Comparison of ENCODE assay signal across 8 cellular contexts in genomic region chr6:44265843-44266233, GRCh38. TPM values are rescaled to one million over a fixed set of nuclear protein-coding genes. Genes with fewer than 3 reads are reported as not detected.
DNase-seq lines count a peak whose midpoint lies in the region; ATAC-seq, FAIRE-seq and TF ChIP-seq lines count a peak whose summit lies in the region.

No MANE protein-coding gene starts in this region.

- FAIRE-seq in astrocyte (lab: Jason Lieb, UNC) = no peak

- no peaks in the 10 kb centered on the region for H3K36me3 ChIP-seq in astrocyte (ENCODE audit: insufficient read depth, low read length)

- no peak overlapping the region for H3K9ac ChIP-seq in astrocyte (ENCODE audit: low read length)

- no peak for TF ChIP-seq CTCF in astrocyte (IDR thresholded peaks at IDR 0.05; ENCODE audit: insufficient read depth, low read depth, low read length)

- peak overlapping the region; percentile 67 for H3K27ac Mint-ChIP-seq in stimulated activated naive CD8-positive, alpha-beta T cell treated with anti-CD3 and anti-CD28 coated beads, Interleukin-15, Interleukin-2, amounts not matched to agents 100 ng/mL and 50 ng/mL, for 24 hours
- H3K27ac Mint-ChIP-seq in astrocyte (ENCODE audit: unreplicated experiment) = peak overlapping the region; percentile 50
- H3K27ac Mint-ChIP-seq in natural killer cell treated with Interleukin-12 subunit alpha and Interleukin-12 subunit beta and Interleukin-15 and Interleukin-18, amount 100 ng/mL, for 72 hours = peak overlapping the region; percentile 89 to 95

- ATAC-seq in stimulated activated naive CD8-positive, alpha-beta T cell treated with anti-CD3 and anti-CD28 coated beads, Interleukin-15, Interleukin-2, amounts not matched to agents 100 U/mL and 50 U/mL, for 24 hours = no peak
- no peak for ATAC-seq in natural killer cell treated with Interleukin-12 subunit alpha and Interleukin-12 subunit beta and Interleukin-15 and Interleukin-18, amount 100 ng/mL, for 72 hours
- ATAC-seq in HG03521 (IDR thresholded peaks at IDR 0.05; ENCODE audit: unreplicated experiment) = no peak

- H3K4me2 ChIP-seq in astrocyte (ENCODE audit: low read length) = peak overlapping the region; percentile 93

- peaks cover 21% of the 10 kb centered on the region for H3K27me3 ChIP-seq in astrocyte (ENCODE audit: insufficient read depth, low read length)

- peaks cover 20% of the 10 kb centered on the region for H3K4me1 ChIP-seq in astrocyte (ENCODE audit: insufficient read depth, low read length)

- H3K79me2 ChIP-seq in astrocyte (ENCODE audit: insufficient read depth, low read length) = peaks cover 15% of the 10 kb centered on the region

- H3K9me3 Mint-ChIP-seq in stimulated activated naive CD8-positive, alpha-beta T cell treated with anti-CD3 and anti-CD28 coated beads, Interleukin-15, Interleukin-2, amounts not matched to agents 100 ng/mL and 50 ng/mL, for 24 hours = no peaks in the 10 kb centered on the region
- H3K9me3 Mint-ChIP-seq in astrocyte (ENCODE audit: unreplicated experiment) = no peaks in the 10 kb centered on the region
- no peaks in the 10 kb centered on the region for H3K9me3 Mint-ChIP-seq in natural killer cell treated with Interleukin-12 subunit alpha and Interleukin-12 subunit beta and Interleukin-15 and Interleukin-18, amount 100 ng/mL, for 72 hours

- peaks cover 11% of the 10 kb centered on the region for H3K36me3 Mint-ChIP-seq in stimulated activated naive CD8-positive, alpha-beta T cell treated with anti-CD3 and anti-CD28 coated beads, Interleukin-15, Interleukin-2, amounts not matched to agents 100 ng/mL and 50 ng/mL, for 24 hours (ENCODE audit: low read depth)
- no peaks in the 10 kb centered on the region for H3K36me3 Mint-ChIP-seq in astrocyte (ENCODE audit: low read depth, unreplicated experiment)
- H3K36me3 Mint-ChIP-seq in natural killer cell treated with Interleukin-12 subunit alpha and Interleukin-12 subunit beta and Interleukin-15 and Interleukin-18, amount 100 ng/mL, for 72 hours = peaks cover 6% of the 10 kb centered on the region

- H3K9me3 ChIP-seq in astrocyte (ENCODE audit: insufficient read depth, low read depth, low read length) = no peaks in the 10 kb centered on the region

- H3K4me1 Mint-ChIP-seq in stimulated activated naive CD8-positive, alpha-beta T cell treated with anti-CD3 and anti-CD28 coated beads, Interleukin-15, Interleukin-2, amounts not matched to agents 100 ng/mL and 50 ng/mL, for 24 hours (ENCODE audit: low read depth) = peaks cover 59% of the 10 kb centered on the region
- H3K4me1 Mint-ChIP-seq in astrocyte (ENCODE audit: low read depth, unreplicated experiment) = peaks cover 23% of the 10 kb centered on the region
- peaks cover 49 to 50% of the 10 kb centered on the region in 2 donors for H3K4me1 Mint-ChIP-seq in natural killer cell treated with Interleukin-12 subunit alpha and Interleukin-12 subunit beta and Interleukin-15 and Interleukin-18, amount 100 ng/mL, for 72 hours (ENCODE audit: low read depth in 2 of 2)

- H3K4me3 ChIP-seq in astrocyte (ENCODE audit: insufficient read depth, low read depth, low read length) = no peak overlapping the region

- peak overlapping the region; percentile 93 for H3K4me3 Mint-ChIP-seq in stimulated activated naive CD8-positive, alpha-beta T cell treated with anti-CD3 and anti-CD28 coated beads, Interleukin-15, Interleukin-2, amounts not matched to agents 100 ng/mL and 50 ng/mL, for 24 hours
- peak overlapping the region; percentile 78 for H3K4me3 Mint-ChIP-seq in astrocyte (ENCODE audit: unreplicated experiment)
- peak overlapping the region; percentile 97 for H3K4me3 Mint-ChIP-seq in natural killer cell treated with Interleukin-12 subunit alpha and Interleukin-12 subunit beta and Interleukin-15 and Interleukin-18, amount 100 ng/mL, for 72 hours

- H4K20me1 ChIP-seq in astrocyte (ENCODE audit: insufficient read depth, low read length) = peaks cover 34% of the 10 kb centered on the region

- H2AFZ ChIP-seq in astrocyte (ENCODE audit: low read depth, low read length) = no peak overlapping the region

- peaks cover 22% of the 10 kb centered on the region for H3K27me3 Mint-ChIP-seq in stimulated activated naive CD8-positive, alpha-beta T cell treated with anti-CD3 and anti-CD28 coated beads, Interleukin-15, Interleukin-2, amounts not matched to agents 100 ng/mL and 50 ng/mL, for 24 hours
- H3K27me3 Mint-ChIP-seq in astrocyte (ENCODE audit: low read depth, unreplicated experiment) = peaks cover 26% of the 10 kb centered on the region
- peaks cover 12 to 16% of the 10 kb centered on the region in 2 donors for H3K27me3 Mint-ChIP-seq in natural killer cell treated with Interleukin-12 subunit alpha and Interleukin-12 subunit beta and Interleukin-15 and Interleukin-18, amount 100 ng/mL, for 72 hours

- H3K27ac ChIP-seq in astrocyte (ENCODE audit: low read depth, low read length) = no peak overlapping the region

- no peak for DNase-seq in stimulated activated naive CD8-positive, alpha-beta T cell treated with anti-CD3 and anti-CD28 coated beads, Interleukin-15, Interleukin-2, amounts not matched to agents 100 U/mL and 50 U/mL, for 24 hours
- DNase-seq in astrocyte (ENCODE audit: low read depth) (no peak), activated gamma-delta T cell (lab: John Stamatoyannopoulos, UW) (no peak), anterior cingulate cortex (lab: John Stamatoyannopoulos, UW) (no peak), NCI-H1048 (lab: John Stamatoyannopoulos, UW) (no peak)
- DNase-seq in natural killer cell treated with Interleukin-12 subunit alpha and Interleukin-12 subunit beta and Interleukin-15 and Interleukin-18, amount 100 ng/mL, for 72 hours (ENCODE audit: low spot score) = no peak

RNA-seq across cellular contexts. Expression of gene NFKBIE, which starts 0.5 kb away (rescaled TPM):
- 10.1 and 11.0 TPM in 2 replicates for total RNA-seq in astrocyte
- 10 to 100 TPM; 24.1 to 26.1 TPM for total RNA-seq in natural killer cell treated with Interleukin-12 subunit alpha and Interleukin-12 subunit beta and Interleukin-15 and Interleukin-18, amount 100 ng/mL, for 72 hours

RNA-seq across cellular contexts. Expression of gene TMEM151B, which starts 4.4 kb away (rescaled TPM):
- total RNA-seq in astrocyte = 0.07 and 0.09 TPM in 2 replicates
- total RNA-seq in natural killer cell treated with Interleukin-12 subunit alpha and Interleukin-12 subunit beta and Interleukin-15 and Interleukin-18, amount 100 ng/mL, for 72 hours = not detected

RNA-seq across cellular contexts. Expression of gene SLC35B2, which starts 8.5 kb away (rescaled TPM):
- total RNA-seq in astrocyte = 61.8 and 66.6 TPM in 2 replicates
- 10 to 100 TPM; 34.6 to 39.4 TPM for total RNA-seq in natural killer cell treated with Interleukin-12 subunit alpha and Interleukin-12 subunit beta and Interleukin-15 and Interleukin-18, amount 100 ng/mL, for 72 hours

RNA-seq across cellular contexts. Expression of gene HSP90AB1, which starts 18.9 kb away (rescaled TPM):
- total RNA-seq in astrocyte = 859 and 914 TPM in 2 replicates
- 1,000 to 10,000 TPM; 1,035 to 1,696 TPM for total RNA-seq in natural killer cell treated with Interleukin-12 subunit alpha and Interleukin-12 subunit beta and Interleukin-15 and Interleukin-18, amount 100 ng/mL, for 72 hours

RNA-seq across cellular contexts. Expression of gene SLC29A1, which starts 42.4 kb away (rescaled TPM):
- total RNA-seq in astrocyte = 14.8 and 15.3 TPM in 2 replicates
- total RNA-seq in natural killer cell treated with Interleukin-12 subunit alpha and Interleukin-12 subunit beta and Interleukin-15 and Interleukin-18, amount 100 ng/mL, for 72 hours = 10 to 100 TPM; 25.1 to 95.6 TPM
